ENCODE assay signal across 9 cellular contexts in the genomic region with DNA sequence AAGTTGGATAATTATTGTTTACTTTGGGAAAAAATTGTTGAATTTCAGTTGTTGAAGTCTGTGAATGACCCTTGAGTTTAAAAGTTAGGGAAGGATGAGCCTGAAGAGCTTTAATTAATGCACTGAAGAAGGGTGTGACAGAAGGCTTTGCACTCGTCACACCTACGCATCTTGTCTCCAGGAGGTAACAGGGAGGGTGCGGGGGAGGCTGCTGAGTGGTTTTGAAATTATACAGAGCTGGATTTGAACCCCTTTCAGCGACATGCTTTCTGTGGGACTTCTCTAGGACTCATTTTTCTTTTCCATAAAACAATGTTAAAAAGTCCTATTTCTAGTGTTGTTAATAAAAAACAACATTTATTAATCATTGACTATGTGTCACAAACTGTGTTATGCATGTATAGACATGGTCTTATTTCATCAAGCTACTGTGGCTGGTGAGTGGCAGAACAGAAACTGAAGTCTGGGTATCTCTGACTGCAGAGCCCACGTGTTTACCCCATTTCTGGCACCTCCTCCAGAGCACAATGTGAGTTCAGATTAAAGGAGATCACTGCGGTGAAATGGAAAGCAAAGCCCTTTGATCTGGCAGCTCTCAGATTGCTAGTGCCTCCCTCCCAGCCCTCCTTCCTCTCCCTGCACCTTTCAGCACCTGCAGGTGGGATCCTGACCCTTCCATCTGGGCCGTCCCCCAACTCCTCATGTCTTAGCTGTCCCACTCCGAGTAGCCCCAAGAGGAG.
DNase-seq lines count a peak whose midpoint lies in the region; ATAC-seq and TF ChIP-seq lines count a peak whose summit lies in the region.
"Had no signal": no experiment of that assay in that cellular context is flagged by ENCODE, and none has a peak within 500 bp of the region (broad histone marks: within the 10 kb centered on the region; RNA-seq: fewer than 3 reads in every experiment).

No MANE protein-coding gene starts in this region.

- H3K79me2 ChIP-seq in osteoblast (ENCODE audit: insufficient read depth, low read length) = no peaks in the 10 kb centered on the region

- no peak for TF ChIP-seq POLR2A in prostate gland (IDR thresholded peaks at IDR 0.05)

- H3K4me1 ChIP-seq in prostate gland (replicated peaks) (no peaks in the 10 kb centered on the region), osteoblast (ENCODE audit: insufficient read depth, low read length) (no peaks in the 10 kb centered on the region)

- 57% methylated on average over 8 of the region's 8 CpGs for whole genome bisulfite sequencing in prostate gland

- ATAC-seq in activated CD4-positive, CD25-positive, alpha-beta regulatory T cell treated with anti-CD3 and anti-CD28 coated beads, Interleukin-2, amount 50 U/mL, for 24 hours = peak; percentile 91 to 95

- intact Hi-C loops in prostate gland (cut with DNase I) = no loop called here

- H3K27ac ChIP-seq in prostate gland (no peak overlapping the region), osteoblast (ENCODE audit: low read depth, low read length) (no peak overlapping the region)

- H4K20me1 ChIP-seq in osteoblast (ENCODE audit: insufficient read depth, low read length) = no peaks in the 10 kb centered on the region

- peaks cover 2% of the 10 kb centered on the region for H3K27me3 ChIP-seq in prostate gland (replicated peaks; ENCODE audit: insufficient read depth)
- H3K27me3 ChIP-seq in osteoblast (ENCODE audit: insufficient read depth, low read length) = no peaks in the 10 kb centered on the region

- no peak overlapping the region for H3K4me3 ChIP-seq in prostate gland
- no peak overlapping the region for H3K4me3 ChIP-seq in osteoblast (ENCODE audit: insufficient read depth, low read length)

- TF ChIP-seq CTCF in prostate gland (IDR thresholded peaks at IDR 0.05) (no peak), osteoblast (IDR thresholded peaks at IDR 0.05; ENCODE audit: extremely low read depth, low read depth, low read length) (no peak)

- no peak overlapping the region for H3K4me2 ChIP-seq in osteoblast (ENCODE audit: insufficient read depth, low read length)

- DNase-seq in activated CD4-positive, CD25-positive, alpha-beta regulatory T cell treated with anti-CD3 and anti-CD28 coated beads, Interleukin-2, amount 50 U/mL, for 72 hours = no peak
- DNase-seq in RPMI8226 (peak; percentile 85), prostate gland (ENCODE audit: low spot score) (no peak), osteoblast (ENCODE audit: insufficient read length, low spot score, missing footprints) (no peak), NCI-H2171 treated with DMSO at 0.1 percent for 48 hours (lab: John Stamatoyannopoulos, UW) (no peak)
- DNase-seq in effector CD8-positive, alpha-beta T cell (lab: John Stamatoyannopoulos, UW) = peak; percentile 27
- peak; percentile 60 for DNase-seq in stimulated activated CD8-positive, alpha-beta memory T cell treated with anti-CD3 and anti-CD28 coated beads, Interleukin-4, amount 100 ng/mL, for 48 hours
- DNase-seq: GOT3 had no signal

- no peaks in the 10 kb centered on the region for H3K9me3 ChIP-seq in prostate gland
- peaks cover 1% of the 10 kb centered on the region for H3K9me3 ChIP-seq in osteoblast (ENCODE audit: low read depth, low read length)

- H3K36me3 ChIP-seq in prostate gland = no peaks in the 10 kb centered on the region
- H3K36me3 ChIP-seq in osteoblast (ENCODE audit: insufficient read depth, low read length) = no peaks in the 10 kb centered on the region

- H2AFZ ChIP-seq in osteoblast (ENCODE audit: low read length) = no peak overlapping the region

Comparison
In these comparisons a context has a peak if more than half of its experiments do, and no peak if none do; other contexts are left out.
1. DNase-seq: peak in RPMI8226 (single experiment), effector CD8-positive, alpha-beta T cell (single experiment) and stimulated activated CD8-positive, alpha-beta memory T cell treated with anti-CD3 and anti-CD28 coated beads, Interleukin-4, amount 100 ng/mL, for 48 hours (single experiment); none in activated CD4-positive, CD25-positive, alpha-beta regulatory T cell treated with anti-CD3 and anti-CD28 coated beads, Interleukin-2, amount 50 U/mL, for 72 hours (single experiment), prostate gland (single experiment), osteoblast (single experiment) and NCI-H2171 treated with DMSO at 0.1 percent for 48 hours (single experiment).